Comparison of ENCODE assay signal across 22 cellular contexts in genomic region chr1:83571536-83571935, GRCh38.
"Had no signal": no experiment of that assay in that cellular context is flagged by ENCODE, and none has a peak within 500 bp of the region (broad histone marks: within the 10 kb centered on the region; RNA-seq: fewer than 3 reads in every experiment).

No MANE protein-coding gene starts in this region.

- H3K27me3 Mint-ChIP-seq: dendritic cell treated with granulocyte-macrophage colony-stimulating factor and Interleukin-4, amounts not matched to agents 40 ng/mL and 50 ng/mL, for 4 days; effector memory CD8-positive, alpha-beta T cell had no signal

- H3K4me1 Mint-ChIP-seq: mesothelial cell of epicardium, naive B cell had no signal

- H3K27ac ChIP-seq: colonic mucosa, epithelial cell of prostate, esophagus squamous epithelium, foreskin keratinocyte, gastroesophageal sphincter, heart left ventricle, left lung, lower lobe of right lung had no signal

- H3K4me1 ChIP-seq: colonic mucosa, esophagus squamous epithelium, foreskin keratinocyte, heart left ventricle, left lung, lower lobe of right lung had no signal

- H3K9me3 ChIP-seq: colonic mucosa, esophagus squamous epithelium, gastroesophageal sphincter, heart left ventricle, left lung, lower lobe of right lung, mucosa of descending colon had no signal

- H3K27ac Mint-ChIP-seq: dendritic cell treated with granulocyte-macrophage colony-stimulating factor and Interleukin-4, amounts not matched to agents 40 ng/mL and 50 ng/mL, for 4 days; effector memory CD8-positive, alpha-beta T cell; endodermal cell; mesothelial cell of epicardium; naive B cell had no signal

- H3K4me3 Mint-ChIP-seq: dendritic cell treated with granulocyte-macrophage colony-stimulating factor and Interleukin-4, amounts not matched to agents 40 ng/mL and 50 ng/mL, for 4 days; effector memory CD8-positive, alpha-beta T cell; endodermal cell; mesothelial cell of epicardium; naive B cell had no signal

- DNase-seq: colonic mucosa; cortex of kidney; effector CD8-positive, alpha-beta T cell; effector memory CD8-positive, alpha-beta T cell; endodermal cell; erythroblast; esophagus squamous epithelium; foreskin keratinocyte; heart left ventricle; hippocampal formation; left cardiac atrium; left lung; left ventricle myocardium superior; lower lobe of right lung; mesenchymal stem cell; mucosa of descending colon; naive B cell had no signal

- H3K36me3 Mint-ChIP-seq: mesothelial cell of epicardium, naive B cell had no signal

- ATAC-seq: effector memory CD8-positive, alpha-beta T cell; esophagus mucosa; foreskin keratinocyte; gastroesophageal sphincter; heart left ventricle; left cardiac atrium; left lung; left ventricle myocardium superior; lower lobe of right lung; mucosa of descending colon had no signal

- H3K9me3 Mint-ChIP-seq: endodermal cell had no signal

- H3K27me3 ChIP-seq: colonic mucosa, esophagus squamous epithelium, foreskin keratinocyte, gastroesophageal sphincter, heart left ventricle, left lung had no signal

- H3K36me3 ChIP-seq: colonic mucosa, esophagus squamous epithelium, gastroesophageal sphincter, heart left ventricle, left lung, lower lobe of right lung had no signal

- H3K4me3 ChIP-seq: colonic mucosa, esophagus squamous epithelium, gastroesophageal sphincter, heart left ventricle, left lung, lower lobe of right lung, mucosa of descending colon had no signal
